Comparison of ENCODE assay signal across 8 cellular contexts in the genomic region with DNA sequence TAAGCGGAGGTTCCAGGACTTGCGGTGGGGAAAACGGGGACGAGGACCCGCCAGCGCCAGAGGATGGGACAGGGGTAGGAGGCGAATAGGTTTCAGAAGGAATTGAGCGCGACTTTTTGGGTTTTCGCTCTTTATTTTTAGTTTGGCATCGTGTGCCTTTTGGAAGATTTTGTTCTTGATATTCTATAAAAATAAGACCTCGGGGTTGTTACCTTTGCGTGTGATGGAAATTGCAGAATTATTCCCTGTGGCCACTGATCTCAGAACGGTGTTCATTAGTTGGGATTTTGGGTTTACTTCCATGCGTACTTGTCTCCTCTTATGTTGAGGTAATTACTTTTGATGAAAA. TPM values are rescaled to one million over a fixed set of nuclear protein-coding genes. Genes with fewer than 3 reads are reported as not detected.
DNase-seq lines count a peak whose midpoint lies in the region; TF ChIP-seq lines count a peak whose summit lies in the region.

No MANE protein-coding gene starts in this region.

- peaks cover 44% of the 10 kb centered on the region for H3K79me2 ChIP-seq in SK-N-SH (ENCODE audit: insufficient read depth)

- no peaks in the 10 kb centered on the region for H3K27me3 ChIP-seq in SK-N-SH (ENCODE audit: insufficient read depth)
- no peaks in the 10 kb centered on the region for H3K27me3 ChIP-seq in rectal smooth muscle tissue (ENCODE audit: control insufficient read depth, insufficient read depth, low read length)

- H3K4me3 ChIP-seq in GM12864 (ENCODE audit: low read depth, low read length) (peak overlapping the region; percentile 73), SK-N-SH (ENCODE audit: low read depth in 2 of 2, low read length in 1 of 2) (peak overlapping the region; percentile 81 to 95), fibroblast of mammary gland (ENCODE audit: control insufficient read depth, low read depth, low read length) (peak overlapping the region; percentile 97), rectal smooth muscle tissue (ENCODE audit: low read length) (peak overlapping the region; percentile 95)

- no peak for TF ChIP-seq RAD21 in SK-N-SH (IDR thresholded peaks at IDR 0.05; ENCODE audit: low read length)

- TF ChIP-seq CTCF in GM12864 (IDR thresholded peaks at IDR 0.05; ENCODE audit: low read depth, low read length, missing control alignments) (no peak), SK-N-SH (IDR thresholded peaks at IDR 0.05) (no peak), fibroblast of mammary gland (conservative IDR thresholded peaks at IDR 0.05; ENCODE audit: control insufficient read depth, insufficient read depth, low read depth, low read length) (no peak)

- CTCF ChIA-PET in SK-N-SH (lab: Yijun Ruan, JAX) = interaction anchor here (0.6 kb wide), 1 partner anchor 75 kb away, joined by 3 read pairs; no protein-coding TSS in a partner anchor

- H4K20me1 ChIP-seq in SK-N-SH (ENCODE audit: insufficient read depth) = no peaks in the 10 kb centered on the region

- peak overlapping the region; percentile 94; the same call in 1 of the 2 replicates for H3K9ac ChIP-seq in SK-N-SH
- H3K9ac ChIP-seq in rectal smooth muscle tissue (ENCODE audit: low read length) = no peak overlapping the region

- 4% methylated on average over 15 of the region's 15 CpGs for WGBS in SK-N-SH (ENCODE audit: low lambda C conversion rate)

- H3K9me3 ChIP-seq in SK-N-SH = no peaks in the 10 kb centered on the region

- peaks cover 3 to 19% of the 10 kb centered on the region in 2 experiments; a peak in 3 of 4 replicates for H3K4me1 ChIP-seq in SK-N-SH (ENCODE audit: control insufficient read depth in 1 of 2, insufficient read depth in 2 of 2, low read depth in 1 of 2, low read length in 1 of 2)
- H3K4me1 ChIP-seq in rectal smooth muscle tissue (ENCODE audit: control insufficient read depth, insufficient read depth, low read length) = peaks cover 4% of the 10 kb centered on the region

- H2AFZ ChIP-seq in SK-N-SH (ENCODE audit: low read depth) = peak overlapping the region; percentile 84

- H3K36me3 ChIP-seq in SK-N-SH (replicated peaks in 1 of 2; ENCODE audit: control insufficient read depth in 1 of 2, insufficient read depth in 2 of 2, low read length in 1 of 2) (peaks cover 4 to 14% of the 10 kb centered on the region in 2 experiments), rectal smooth muscle tissue (ENCODE audit: control insufficient read depth, insufficient read depth, low read length) (no peaks in the 10 kb centered on the region)

- H3K4me2 ChIP-seq in SK-N-SH = peak overlapping the region; percentile 90

- H3K27ac ChIP-seq in SK-N-SH (ENCODE audit: low read depth in 2 of 2, low read length in 1 of 2) = peak overlapping the region; percentile 51 to 82
- peak overlapping the region; percentile 72 for H3K27ac ChIP-seq in rectal smooth muscle tissue (ENCODE audit: low read depth, low read length)

- peaks cover 16% of the 10 kb centered on the region for H3F3A ChIP-seq in SK-N-SH (replicated peaks; ENCODE audit: insufficient read depth)

- TF ChIP-seq EP300 in SK-N-SH (IDR thresholded peaks at IDR 0.05; ENCODE audit: borderline replicate concordance in 1 of 2, low read depth in 1 of 2, low read length in 1 of 2) = no peak

- DNase-seq in GM12864 (ENCODE audit: low read depth) (no peak), SK-N-SH (no peak), fibroblast of mammary gland (ENCODE audit: low read depth) (no peak), medulla oblongata (ENCODE audit: extremely low spot score) (no peak), NCI-H2029 treated with DMSO at 0.1 percent for 48 hours (lab: John Stamatoyannopoulos, UW) (no peak), NCI-H345 treated with DMSO at 0.1 percent for 48 hours (lab: John Stamatoyannopoulos, UW; ENCODE audit: unreplicated experiment) (no peak), NCI-H1048 (lab: John Stamatoyannopoulos, UW) (no peak)

- POLR2A ChIA-PET in SK-N-SH (lab: Yijun Ruan, JAX) = interaction anchor here (1.1 to 1.8 kb wide), 2 partner anchors 19 to 71 kb away, joined by 4 to 7 read pairs; a partner anchor contains a TSS

- H3K9me2 ChIP-seq in SK-N-SH = no peaks in the 10 kb centered on the region

TF ChIP-seq in SK-N-SH, 30 proteins besides CTCF, POLR2A, EP300 and RAD21:
- TF ChIP-seq, protein P1, sequence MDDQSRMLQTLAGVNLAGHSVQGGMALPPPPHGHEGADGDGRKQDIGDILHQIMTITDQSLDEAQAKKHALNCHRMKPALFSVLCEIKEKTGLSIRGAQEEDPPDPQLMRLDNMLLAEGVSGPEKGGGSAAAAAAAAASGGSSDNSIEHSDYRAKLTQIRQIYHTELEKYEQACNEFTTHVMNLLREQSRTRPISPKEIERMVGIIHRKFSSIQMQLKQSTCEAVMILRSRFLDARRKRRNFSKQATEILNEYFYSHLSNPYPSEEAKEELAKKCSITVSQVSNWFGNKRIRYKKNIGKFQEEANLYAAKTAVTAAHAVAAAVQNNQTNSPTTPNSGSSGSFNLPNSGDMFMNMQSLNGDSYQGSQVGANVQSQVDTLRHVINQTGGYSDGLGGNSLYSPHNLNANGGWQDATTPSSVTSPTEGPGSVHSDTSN (IDR thresholded peaks at IDR 0.05) = no peak
- TF ChIP-seq NRF1 (IDR thresholded peaks at IDR 0.05; ENCODE audit: low read depth, low read length) (no peak), RXRA (IDR thresholded peaks at IDR 0.05; ENCODE audit: borderline replicate concordance, low read depth) (no peak), NFIC (IDR thresholded peaks at IDR 0.05; ENCODE audit: borderline replicate concordance) (no peak), RCOR1 (IDR thresholded peaks at IDR 0.05; ENCODE audit: low read length) (no peak), EZH2phosphoT487 (IDR thresholded peaks at IDR 0.05; ENCODE audit: borderline replicate concordance, low read depth) (no peak), FOSL2 (IDR thresholded peaks at IDR 0.05; ENCODE audit: borderline replicate concordance, low read depth) (no peak), ELF1 (IDR thresholded peaks at IDR 0.05) (no peak), YY1 (IDR thresholded peaks at IDR 0.05; ENCODE audit: low read depth) (no peak), MXI1 (IDR thresholded peaks at IDR 0.05; ENCODE audit: low read depth, low read length) (no peak), SIN3A (IDR thresholded peaks at IDR 0.05; ENCODE audit: borderline replicate concordance, low read depth, low read length) (no peak), SMC3 (IDR thresholded peaks at IDR 0.05; ENCODE audit: low read depth, low read length) (no peak), CHD2 (IDR thresholded peaks at IDR 0.05; ENCODE audit: low read length, partially characterized antibody) (no peak), RFX5 (IDR thresholded peaks at IDR 0.05; ENCODE audit: low read length) (no peak), MEF2A (IDR thresholded peaks at IDR 0.05; ENCODE audit: borderline replicate concordance, low read depth) (no peak), FOXM1 (IDR thresholded peaks at IDR 0.05; ENCODE audit: low read depth) (no peak)
- TF ChIP-seq, protein P2, sequence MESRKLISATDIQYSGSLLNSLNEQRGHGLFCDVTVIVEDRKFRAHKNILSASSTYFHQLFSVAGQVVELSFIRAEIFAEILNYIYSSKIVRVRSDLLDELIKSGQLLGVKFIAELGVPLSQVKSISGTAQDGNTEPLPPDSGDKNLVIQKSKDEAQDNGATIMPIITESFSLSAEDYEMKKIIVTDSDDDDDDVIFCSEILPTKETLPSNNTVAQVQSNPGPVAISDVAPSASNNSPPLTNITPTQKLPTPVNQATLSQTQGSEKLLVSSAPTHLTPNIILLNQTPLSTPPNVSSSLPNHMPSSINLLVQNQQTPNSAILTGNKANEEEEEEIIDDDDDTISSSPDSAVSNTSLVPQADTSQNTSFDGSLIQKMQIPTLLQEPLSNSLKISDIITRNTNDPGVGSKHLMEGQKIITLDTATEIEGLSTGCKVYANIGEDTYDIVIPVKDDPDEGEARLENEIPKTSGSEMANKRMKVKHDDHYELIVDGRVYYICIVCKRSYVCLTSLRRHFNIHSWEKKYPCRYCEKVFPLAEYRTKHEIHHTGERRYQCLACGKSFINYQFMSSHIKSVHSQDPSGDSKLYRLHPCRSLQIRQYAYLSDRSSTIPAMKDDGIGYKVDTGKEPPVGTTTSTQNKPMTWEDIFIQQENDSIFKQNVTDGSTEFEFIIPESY (IDR thresholded peaks at IDR 0.05; ENCODE audit: borderline replicate concordance, low read depth) = no peak
- TF ChIP-seq, protein P3, sequence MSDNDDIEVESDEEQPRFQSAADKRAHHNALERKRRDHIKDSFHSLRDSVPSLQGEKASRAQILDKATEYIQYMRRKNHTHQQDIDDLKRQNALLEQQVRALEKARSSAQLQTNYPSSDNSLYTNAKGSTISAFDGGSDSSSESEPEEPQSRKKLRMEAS (IDR thresholded peaks at IDR 0.05; ENCODE audit: low read depth) = no peak
- TF ChIP-seq, protein P4, sequence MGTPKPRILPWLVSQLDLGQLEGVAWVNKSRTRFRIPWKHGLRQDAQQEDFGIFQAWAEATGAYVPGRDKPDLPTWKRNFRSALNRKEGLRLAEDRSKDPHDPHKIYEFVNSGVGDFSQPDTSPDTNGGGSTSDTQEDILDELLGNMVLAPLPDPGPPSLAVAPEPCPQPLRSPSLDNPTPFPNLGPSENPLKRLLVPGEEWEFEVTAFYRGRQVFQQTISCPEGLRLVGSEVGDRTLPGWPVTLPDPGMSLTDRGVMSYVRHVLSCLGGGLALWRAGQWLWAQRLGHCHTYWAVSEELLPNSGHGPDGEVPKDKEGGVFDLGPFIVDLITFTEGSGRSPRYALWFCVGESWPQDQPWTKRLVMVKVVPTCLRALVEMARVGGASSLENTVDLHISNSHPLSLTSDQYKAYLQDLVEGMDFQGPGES (IDR thresholded peaks at IDR 0.05; ENCODE audit: low read depth, low read length) = no peak
TF ChIP-seq in SK-N-SH: peak in this region for 0.

RNA-seq across cellular contexts. Expression of a gene that starts 0.5 kb away (rescaled TPM):
- 147 and 197 TPM in 2 replicates for polyA plus RNA-seq in SK-N-SH (2012; rRNA removed)
- polyA plus RNA-seq in SK-N-SH (2012; cell fraction: cytosol; rRNA removed) = 30.5 and 42.1 TPM in 2 replicates
- polyA plus RNA-seq in SK-N-SH (2012; cell fraction: nucleus; rRNA removed) = 605 and 1,249 TPM in 2 replicates

RNA-seq across cellular contexts. Expression of a gene that starts 30.4 kb away (rescaled TPM):
- 0.05 TPM in 1 of 2 replicates, not detected in the other for polyA plus RNA-seq in SK-N-SH (2012; rRNA removed)
- not detected in 2 replicates for polyA plus RNA-seq in SK-N-SH (2012; cell fraction: cytosol; rRNA removed)
- 0.05 TPM in 1 of 2 replicates, not detected in the other for polyA plus RNA-seq in SK-N-SH (2012; cell fraction: nucleus; rRNA removed)
